ENCODE assay signal across 1 cellular context in genomic region chr19:4374451-4375163, GRCh38.
A peak's percentile ranks its signal among the peaks of the same experiment; 100 is the strongest.
TF ChIP-seq lines count a peak whose summit lies in the region.

No MANE protein-coding gene starts in this region.

TF ChIP-seq in K562, 482 proteins besides CTCF, POLR2A, EP300 and RAD21 (continued from another document and continues in another):
- peak in 1 of 2 experiments; percentile 90; a peak in 1 of 4 replicates for TF ChIP-seq ZNF639 (CRISPR knock-in tag; conservative IDR thresholded peaks at IDR 0.05 in 1 of 2, IDR thresholded peaks at IDR 0.05 in 1 of 2)
- TF ChIP-seq ETV1 (tag; conservative IDR thresholded peaks at IDR 0.05; ENCODE audit: low read depth), result peak; percentile 45
- peak; percentile 99 for TF ChIP-seq BACH1 (tag; IDR thresholded peaks at IDR 0.05)
- no peak for TF ChIP-seq KLF10 (CRISPR knock-in tag; IDR thresholded peaks at IDR 0.05)
- TF ChIP-seq MTA1 (IDR thresholded peaks at IDR 0.05; ENCODE audit: borderline replicate concordance), result peak; percentile 72; the same call in 1 of the 2 replicates
- TF ChIP-seq ZNF280A (IDR thresholded peaks at IDR 0.05; ENCODE audit: low read depth, partially characterized antibody), result no peak
- peak; percentile 89 for TF ChIP-seq ZNF511 (CRISPR knock-in tag; IDR thresholded peaks at IDR 0.05)
- TF ChIP-seq MCM5 (IDR thresholded peaks at IDR 0.05; ENCODE audit: low read depth), result no peak
- TF ChIP-seq MLLT1 (IDR thresholded peaks at IDR 0.05), result 0 out of 4 replicates have a peak, but pooled peaks of 1 of the 2 experiments have one; percentile 40
- peak; percentile 63 for TF ChIP-seq RBM22 (IDR thresholded peaks at IDR 0.05; ENCODE audit: low read depth, low read length, poor library complexity, severe bottlenecking)
- TF ChIP-seq ZFPM2 (CRISPR knock-in tag; IDR thresholded peaks at IDR 0.05), result no peak; the same call in 1 of the 2 replicates
- peak; percentile 63 for TF ChIP-seq CREM (IDR thresholded peaks at IDR 0.05; ENCODE audit: low read depth)
- TF ChIP-seq ZNF766 (CRISPR knock-in tag; conservative IDR thresholded peaks at IDR 0.05), result peak; percentile 88
- TF ChIP-seq IRF2 (CRISPR knock-in tag; IDR thresholded peaks at IDR 0.05), result no peak
- peak; percentile 96 for TF ChIP-seq ZNF583 (CRISPR knock-in tag; IDR thresholded peaks at IDR 0.05)
- peak; percentile 97 for TF ChIP-seq NR4A1 (CRISPR knock-in tag; IDR thresholded peaks at IDR 0.05)
- peak; percentile 91 for TF ChIP-seq NR4A1 (tag; IDR thresholded peaks at IDR 0.05)
- peak; percentile 58 for TF ChIP-seq ZNF263 (CRISPR knock-in tag; IDR thresholded peaks at IDR 0.05; ENCODE audit: borderline replicate concordance)
- peak; percentile 66 for TF ChIP-seq MBD2 (IDR thresholded peaks at IDR 0.05; ENCODE audit: borderline replicate concordance, low read depth)
- peak; percentile 88 for TF ChIP-seq HEY1 (CRISPR knock-in tag; IDR thresholded peaks at IDR 0.05; ENCODE audit: borderline replicate concordance)
- TF ChIP-seq ZNF280B (CRISPR knock-in tag; IDR thresholded peaks at IDR 0.05), result no peak
- peak; percentile 99 for TF ChIP-seq JUND (IDR thresholded peaks at IDR 0.05; ENCODE audit: borderline replicate concordance, low read depth, low read length)
- peak; percentile 98; the same call in 2 of the 3 replicates for TF ChIP-seq JUND (tag; IDR thresholded peaks at IDR 0.05; ENCODE audit: borderline replicate concordance, low read depth, low read length)
- peak; percentile 75; the same call in 1 of the 2 replicates for TF ChIP-seq FOXK1 (CRISPR knock-in tag; IDR thresholded peaks at IDR 0.05; ENCODE audit: borderline replicate concordance)
- TF ChIP-seq ZBTB33 (CRISPR knock-in tag; IDR thresholded peaks at IDR 0.05), result peak; percentile 92
- peak; percentile 54 for TF ChIP-seq TAF1 (IDR thresholded peaks at IDR 0.05; ENCODE audit: control insufficient read depth, extremely low read depth, insufficient read depth, low read length, severe bottlenecking)
- TF ChIP-seq SOX6 (IDR thresholded peaks at IDR 0.05), result peak; percentile 83
- TF ChIP-seq MXD1 (CRISPR knock-in tag; IDR thresholded peaks at IDR 0.05; ENCODE audit: borderline replicate concordance, poor library complexity, severe bottlenecking), result peak; percentile 47
- TF ChIP-seq PHF20 (IDR thresholded peaks at IDR 0.05; ENCODE audit: partially characterized antibody), result no peak
- TF ChIP-seq RBBP5 (IDR thresholded peaks at IDR 0.05; ENCODE audit: borderline replicate concordance, insufficient read depth, low read length, poor library complexity, severe bottlenecking), result peak; percentile 43
- TF ChIP-seq ZBTB12 (CRISPR knock-in tag; IDR thresholded peaks at IDR 0.05), result peak; percentile 67
- TF ChIP-seq ZNF589 (CRISPR knock-in tag; IDR thresholded peaks at IDR 0.05; ENCODE audit: low read depth), result peak; percentile 95
- peak; percentile 65; the same call in 1 of the 2 replicates for TF ChIP-seq PML (IDR thresholded peaks at IDR 0.05; ENCODE audit: low read length)
- peak; percentile 63; the same call in 1 of the 2 replicates for TF ChIP-seq ZNF354B (CRISPR knock-in tag; IDR thresholded peaks at IDR 0.05)
- peak; percentile 74 for TF ChIP-seq BCL6 (CRISPR knock-in tag; IDR thresholded peaks at IDR 0.05)
- TF ChIP-seq SUPT5H (IDR thresholded peaks at IDR 0.05), result peak; percentile 58; the same call in 1 of the 2 replicates
- peak; percentile 7; the same call in 1 of the 2 replicates for TF ChIP-seq ZC3H8 (IDR thresholded peaks at IDR 0.05)
- TF ChIP-seq ZFP36 (IDR thresholded peaks at IDR 0.05; ENCODE audit: low read depth, low read length, partially characterized antibody), result peak; percentile 33
- no peak for TF ChIP-seq MYBL2 (IDR thresholded peaks at IDR 0.05; ENCODE audit: low read depth)
- TF ChIP-seq MYBL2 (CRISPR knock-in tag; IDR thresholded peaks at IDR 0.05; ENCODE audit: borderline replicate concordance), result no peak
- TF ChIP-seq MAZ (CRISPR knock-in tag; conservative IDR thresholded peaks at IDR 0.05 in 1 of 2, IDR thresholded peaks at IDR 0.05 in 1 of 2), result peak; percentile 93 to 97
- TF ChIP-seq ID3 (CRISPR knock-in tag; IDR thresholded peaks at IDR 0.05), result peak; percentile 67; the same call in 1 of the 2 replicates
- TF ChIP-seq ID3 (tag; IDR thresholded peaks at IDR 0.05), result peak; percentile 93
- peak; percentile 97 for TF ChIP-seq ZBTB7A (IDR thresholded peaks at IDR 0.05; ENCODE audit: borderline replicate concordance, control insufficient read depth, low read depth, low read length)
- TF ChIP-seq KLF16 (IDR thresholded peaks at IDR 0.05), result peak; percentile 78
- TF ChIP-seq CSDE1 (IDR thresholded peaks at IDR 0.05), result no peak
- peak; percentile 100 for TF ChIP-seq MAX (CRISPR knock-in tag; IDR thresholded peaks at IDR 0.05)
- no peak for TF ChIP-seq U2AF2 (optimal IDR thresholded peaks at IDR 0.05; ENCODE audit: low read depth, low read length)
- no peak; the same call in 1 of the 2 replicates for TF ChIP-seq FOXJ2 (tag; IDR thresholded peaks at IDR 0.05)
- TF ChIP-seq NCOA1 (IDR thresholded peaks at IDR 0.05; ENCODE audit: low read depth), result peak; percentile 56
- TF ChIP-seq NCOA6 (IDR thresholded peaks at IDR 0.05), result no peak
- TF ChIP-seq MAFG (tag; conservative IDR thresholded peaks at IDR 0.05), result peak; percentile 99
- TF ChIP-seq SMARCA4 (IDR thresholded peaks at IDR 0.05), result peak; percentile 92
- TF ChIP-seq LARP7 (IDR thresholded peaks at IDR 0.05), result peak; percentile 12; the same call in 1 of the 2 replicates
- peak; percentile 0; the same call in 1 of the 2 replicates for TF ChIP-seq BRD4 (IDR thresholded peaks at IDR 0.05)
